8 cellular contexts compared by ENCODE assay signal in genomic region chr9:6715755-6716643, GRCh38. TPM values are rescaled to one million over a fixed set of nuclear protein-coding genes. Genes with fewer than 3 reads are reported as not detected.
DNase-seq lines count a peak whose midpoint lies in the region; ATAC-seq, FAIRE-seq and TF ChIP-seq lines count a peak whose summit lies in the region.

No MANE protein-coding gene starts in this region.

- BruUV-seq in endothelial cell of umbilical vein (replicated peaks; lab: Mats Ljungman, UMichigan), result no TSS peak

- TF ChIP-seq CTCF in endothelial cell of umbilical vein (IDR thresholded peaks at IDR 0.05; ENCODE audit: extremely low read depth in 1 of 2, insufficient read depth in 1 of 2, low read depth in 1 of 2, low read length in 2 of 2) (no peak), neutrophil (IDR thresholded peaks at IDR 0.05) (no peak)

- no peaks in the 10 kb centered on the region for H3K36me3 ChIP-seq in CD8-positive, alpha-beta memory T cell (ENCODE audit: insufficient read depth, low read length)
- no peaks in the 10 kb centered on the region for H3K36me3 ChIP-seq in endothelial cell of umbilical vein (ENCODE audit: control insufficient read depth in 2 of 2, extremely low read depth in 1 of 2, insufficient read depth in 2 of 2, low read length in 2 of 2)
- H3K36me3 ChIP-seq in neutrophil, result no peaks in the 10 kb centered on the region
- H3K36me3 ChIP-seq in stomach smooth muscle (ENCODE audit: control insufficient read depth in 2 of 2, insufficient read depth in 2 of 2, low read length in 2 of 2), result no peaks in the 10 kb centered on the region

- H3K9ac ChIP-seq in endothelial cell of umbilical vein (replicated peaks; ENCODE audit: extremely low read depth, insufficient read depth, low read length), result no peak overlapping the region
- peak overlapping the region; percentile 22 to 42 for H3K9ac ChIP-seq in stomach smooth muscle (ENCODE audit: low read length in 2 of 2)

- no peak overlapping the region for H3K27ac ChIP-seq in CD8-positive, alpha-beta memory T cell (ENCODE audit: low read depth, low read length)
- H3K27ac ChIP-seq in endothelial cell of umbilical vein (ENCODE audit: insufficient read depth, low read depth, low read length) (no peak overlapping the region), neutrophil (peak overlapping the region; percentile 37), stomach smooth muscle (ENCODE audit: low read length) (no peak overlapping the region)

- ATAC-seq in GM21529 (IDR thresholded peaks at IDR 0.05; ENCODE audit: unreplicated experiment) (peak; percentile 84), GM18870 (IDR thresholded peaks at IDR 0.05; ENCODE audit: unreplicated experiment) (no peak)

- no peaks in the 10 kb centered on the region for H3K9me1 ChIP-seq in endothelial cell of umbilical vein (replicated peaks; ENCODE audit: control insufficient read depth, extremely low read depth, insufficient read depth, low read length)

- intact Hi-C loops in endothelial cell of umbilical vein (cut with micrococcal nuclease), result no loop called here

- peaks cover 0 to 4% (median 0%) of the 10 kb centered on the region in 3 donors for H3K36me3 Mint-ChIP-seq in CD8-positive, alpha-beta memory T cell

- H3K4me1 ChIP-seq in CD8-positive, alpha-beta memory T cell (ENCODE audit: insufficient read depth, low read length), result peaks cover 4% of the 10 kb centered on the region
- no peaks in the 10 kb centered on the region for H3K4me1 ChIP-seq in endothelial cell of umbilical vein (ENCODE audit: control insufficient read depth, extremely low read depth, insufficient read depth, low read length)
- H3K4me1 ChIP-seq in neutrophil (ENCODE audit: control insufficient read depth in 1 of 2, insufficient read depth in 1 of 2, low read depth in 1 of 2, low read length in 1 of 2), result peaks cover 6 to 12% of the 10 kb centered on the region in 2 experiments
- peaks cover 5% of the 10 kb centered on the region for H3K4me1 ChIP-seq in stomach smooth muscle (ENCODE audit: control insufficient read depth, insufficient read depth, low read length)

- peaks cover 0 to 2% of the 10 kb centered on the region in 2 donors for H3K27me3 Mint-ChIP-seq in CD8-positive, alpha-beta memory T cell

- H3K4me3 ChIP-seq in CD8-positive, alpha-beta memory T cell (ENCODE audit: low read length), result peak overlapping the region; percentile 53
- peak overlapping the region in 2 of 3 experiments; percentile 12 to 20 for H3K4me3 ChIP-seq in endothelial cell of umbilical vein (replicated peaks in 1 of 3; ENCODE audit: insufficient read depth in 1 of 3, low read depth in 1 of 3, low read length in 3 of 3)
- peak overlapping the region; percentile 62 to 74 for H3K4me3 ChIP-seq in neutrophil (ENCODE audit: low read depth in 1 of 2, low read length in 1 of 2)
- peak overlapping the region; percentile 74 to 76 for H3K4me3 ChIP-seq in stomach smooth muscle (ENCODE audit: low read length in 2 of 2)

- peak overlapping the region; percentile 70 to 91 (median 86) for H3K27ac Mint-ChIP-seq in CD8-positive, alpha-beta memory T cell

- POLR2A ChIA-PET in CD8-positive, alpha-beta memory T cell (lab: Charles Lee), result interaction anchor here (0.7 to 2.0 kb wide), 5 partner anchors 12 to 42 kb away, joined by 3 to 35 read pairs (median 10); partner anchors contain the start of gene KDM4C
- POLR2A ChIA-PET in endothelial cell of umbilical vein (lab: Charles Lee), result interaction anchor here (1.0 kb wide), 1 partner anchor 41 kb away, joined by 3 read pairs; no protein-coding TSS in a partner anchor

- H3K9me3 Mint-ChIP-seq in CD8-positive, alpha-beta memory T cell, result no peaks in the 10 kb centered on the region

- no peaks in the 10 kb centered on the region for H3K9me3 ChIP-seq in CD8-positive, alpha-beta memory T cell (ENCODE audit: low read length)
- H3K9me3 ChIP-seq in endothelial cell of umbilical vein (replicated peaks; ENCODE audit: control insufficient read depth, insufficient read depth, low read length) (no peaks in the 10 kb centered on the region), neutrophil (no peaks in the 10 kb centered on the region), stomach smooth muscle (ENCODE audit: control insufficient read depth in 2 of 2, low read length in 2 of 2) (no peaks in the 10 kb centered on the region)

- CTCF ChIA-PET in CD8-positive, alpha-beta memory T cell (lab: Charles Lee), result interaction anchor here (0.7 to 1.6 kb wide), 8 partner anchors 10 to 42 kb away, joined by 3 to 8 read pairs (median 4); partner anchors contain the start of gene KDM4C
- CTCF ChIA-PET in endothelial cell of umbilical vein (lab: Charles Lee), result interaction anchor here (0.7 to 2.4 kb wide), 3 partner anchors 8 to 111 kb away, joined by 3 to 7 read pairs (median 3); no protein-coding TSS in a partner anchor

- no peaks in the 10 kb centered on the region for H3K27me3 ChIP-seq in CD8-positive, alpha-beta memory T cell (ENCODE audit: insufficient read depth, low read length, poor library complexity, severe bottlenecking)
- H3K27me3 ChIP-seq in endothelial cell of umbilical vein (ENCODE audit: control insufficient read depth in 2 of 2, insufficient read depth in 2 of 2, low read length in 2 of 2), result peaks cover 0 to 3% of the 10 kb centered on the region in 2 experiments
- H3K27me3 ChIP-seq in neutrophil, result peaks cover 14% of the 10 kb centered on the region
- peaks cover 0 to 7% of the 10 kb centered on the region in 2 donors for H3K27me3 ChIP-seq in stomach smooth muscle (ENCODE audit: control insufficient read depth in 1 of 2, insufficient read depth in 2 of 2, low read length in 2 of 2)

- H2AFZ ChIP-seq in endothelial cell of umbilical vein (ENCODE audit: low read depth, low read length), result peak overlapping the region; percentile 85

- H3K4me2 ChIP-seq in endothelial cell of umbilical vein (ENCODE audit: insufficient read depth, low read length), result peak overlapping the region; percentile 20

- FAIRE-seq in endothelial cell of umbilical vein (lab: Jason Lieb, UNC), result no peak

- H3K4me1 Mint-ChIP-seq in CD8-positive, alpha-beta memory T cell, result peaks cover 4 to 13% (median 6%) of the 10 kb centered on the region in 3 donors

- no peaks in the 10 kb centered on the region for H4K20me1 ChIP-seq in endothelial cell of umbilical vein (replicated peaks; ENCODE audit: control insufficient read depth, extremely low read depth, insufficient read depth, low read length)

- H3K4me3 Mint-ChIP-seq in CD8-positive, alpha-beta memory T cell, result peak overlapping the region; percentile 85 to 91 (median 88)

- H3K79me2 ChIP-seq in endothelial cell of umbilical vein (ENCODE audit: control insufficient read depth, insufficient read depth, low read length), result no peaks in the 10 kb centered on the region

- dilution Hi-C loops in endothelial cell of umbilical vein (cut with MboI; ENCODE audit: extremely low pct_ligation_motif_present, low sequenced_read_pairs), result no loop called here

- no peak for TF ChIP-seq POLR2A in endothelial cell of umbilical vein (IDR thresholded peaks at IDR 0.05; ENCODE audit: low read depth, low read length)

- DNase-seq in CD8-positive, alpha-beta memory T cell, result peak; percentile 27 to 80 (median 57)
- DNase-seq in NCI-H1092 (lab: John Stamatoyannopoulos, UW) (peak; percentile 80), endothelial cell of umbilical vein (ENCODE audit: low read depth, low spot score) (no peak)
- DNase-seq in activated CD8-positive, alpha-beta memory T cell treated with anti-CD3 and anti-CD28 coated beads, Interleukin-2, amount 50 U/mL, for 1 hour (ENCODE audit: extremely low read depth), result peak; percentile 40

TF ChIP-seq in endothelial cell of umbilical vein, 7 proteins besides CTCF, POLR2A, EP300 and RAD21:
- no peak for TF ChIP-seq MYC (IDR thresholded peaks at IDR 0.05; ENCODE audit: low read depth, low read length)

RNA-seq across cellular contexts. Expression of gene KDM4C, which starts 41.8 kb away (rescaled TPM):
- 10 to 100 TPM; 25.9 to 26.8 TPM for total RNA-seq in CD8-positive, alpha-beta memory T cell
- polyA plus RNA-seq in CD8-positive, alpha-beta memory T cell, result 31.9 TPM
- 15.0 and 17.5 TPM in 2 replicates for total RNA-seq in endothelial cell of umbilical vein
- 3.7 and 5.4 TPM in 2 replicates for polyA plus RNA-seq in endothelial cell of umbilical vein
- polyA plus RNA-seq in endothelial cell of umbilical vein (2011; cell fraction: cytosol; rRNA removed), result 5.6 and 6.4 TPM in 2 replicates
- polyA plus RNA-seq in endothelial cell of umbilical vein (2011; cell fraction: nucleus; rRNA removed), result 29.6 and 32.1 TPM in 2 replicates
- 9.8 and 10.2 TPM in 2 replicates for polyA plus RNA-seq in endothelial cell of umbilical vein (2012)
- polyA minus RNA-seq in endothelial cell of umbilical vein, result 43.1 and 43.5 TPM in 2 replicates
- polyA minus RNA-seq in endothelial cell of umbilical vein (2011; cell fraction: cytosol; rRNA and poly(A)+ RNA removed), result 15.9 TPM
- 107 and 115 TPM in 2 replicates for polyA minus RNA-seq in endothelial cell of umbilical vein (2011; cell fraction: nucleus; rRNA and poly(A)+ RNA removed)

Comparison
In these comparisons a context has a peak if more than half of its experiments do, and no peak if none do; other contexts are left out.
1. H3K4me3 ChIP-seq: peak in every context shown above with its lines; median percentile 75 in stomach smooth muscle; 68 in neutrophil; 53 in CD8-positive, alpha-beta memory T cell; 16 in endothelial cell of umbilical vein.